8 cellular contexts compared by ENCODE assay signal in the genomic region with DNA sequence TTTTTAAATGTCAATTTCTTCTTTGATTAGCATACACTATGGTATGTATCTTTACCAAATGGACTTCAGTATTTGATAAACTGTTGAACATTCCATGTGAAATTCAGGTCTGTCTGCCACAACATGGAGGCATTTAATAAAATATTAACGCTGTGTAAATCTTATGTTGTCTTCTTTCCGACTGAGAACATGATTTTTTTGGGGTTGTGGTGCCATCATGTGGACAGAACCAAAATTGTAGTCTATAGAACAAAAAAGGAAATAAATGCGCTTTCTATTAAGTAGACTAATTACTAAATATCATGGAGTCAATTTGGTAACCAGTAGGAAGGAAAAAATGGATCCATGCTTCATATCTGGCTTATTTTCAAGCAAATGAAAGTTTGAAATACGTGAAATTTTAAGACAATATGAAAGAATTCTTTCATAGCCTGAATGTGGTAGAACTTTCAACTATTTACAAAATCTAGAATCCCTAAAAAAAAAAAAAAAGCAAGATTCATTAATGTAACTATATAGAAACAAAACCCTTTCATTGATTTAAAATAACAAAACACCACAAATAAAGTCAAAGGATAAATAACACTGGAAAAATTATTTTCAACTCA. TPM values are rescaled to one million over a fixed set of nuclear protein-coding genes. Genes with fewer than 3 reads are reported as not detected.
DNase-seq lines count a peak whose midpoint lies in the region; ATAC-seq and TF ChIP-seq lines count a peak whose summit lies in the region.

No MANE protein-coding gene starts in this region.

- no peaks in the 10 kb centered on the region for H3K27me3 ChIP-seq in Panc1 (ENCODE audit: control insufficient read depth, insufficient read depth, low read length)
- no peaks in the 10 kb centered on the region for H3K27me3 ChIP-seq in breast epithelium
- no peaks in the 10 kb centered on the region for H3K27me3 ChIP-seq in liver (ENCODE audit: control insufficient read depth in 4 of 4, insufficient read depth in 4 of 4, low read length in 3 of 4)
- H3K27me3 ChIP-seq in transverse colon: no peaks in the 10 kb centered on the region

- H3K27me3 Mint-ChIP-seq in activated T-helper 2 cell treated with anti-CD3 and anti-CD28 coated beads, Interferon-gamma antibody, Interleukin-2, Interleukin-4, amounts not matched to agents 10 μg/mL and 5 μg/mL and 100 μg/mL, durations not matched to agents 14 hours and 24 hours and 36 hours (ENCODE audit: low read depth): peaks cover 18% of the 10 kb centered on the region

- H3K9ac ChIP-seq in liver (ENCODE audit: low read depth in 1 of 2, low read length in 2 of 2): peak overlapping the region in 1 of 2 donors; percentile 70

- ATAC-seq in Panc1: no peak
- no peak for ATAC-seq in GM21447 (IDR thresholded peaks at IDR 0.05; ENCODE audit: unreplicated experiment)

- H3K9me3 Mint-ChIP-seq in activated T-helper 2 cell treated with anti-CD3 and anti-CD28 coated beads, Interferon-gamma antibody, Interleukin-2, Interleukin-4, amounts not matched to agents 10 μg/mL and 5 μg/mL and 100 μg/mL, durations not matched to agents 14 hours and 24 hours and 36 hours: no peaks in the 10 kb centered on the region

- intact Hi-C loops in Panc1 (cut with micrococcal nuclease; ENCODE audit: unreplicated experiment): no loop called here
- intact Hi-C loops in breast epithelium (cut with DNase I; ENCODE audit: low total_unique reads): loop anchor here (5.0 kb wide), 2 partner anchors 575 to 680 kb away; no protein-coding TSS in a partner anchor
- intact Hi-C loops in transverse colon (cut with DNase I; ENCODE audit: low total_unique reads): loop anchor here (5.0 kb wide), 1 partner anchor 685 kb away; no protein-coding TSS in a partner anchor
- intact Hi-C loops in activated T-helper 2 cell treated with anti-CD3 and anti-CD28 coated beads, Interferon-gamma antibody, Interleukin-2, Interleukin-4, amounts not matched to agents 10 μg/mL and 5 μg/mL and 100 μg/mL, durations not matched to agents 14 hours and 24 hours and 36 hours (cut with micrococcal nuclease): loop anchor here (5.0 kb wide), 2 partner anchors 575 to 1290 kb away; a partner anchor contains a TSS

- TF ChIP-seq RAD21 in liver (IDR thresholded peaks at IDR 0.05): peak; percentile 88 to 91

- in situ Hi-C loops in Panc1 (cut with HindIII; ENCODE audit: low pct_unique_long_range_greater_than_20kb, low sequenced_read_pairs) (loop anchor here (25.0 kb wide), 1 partner anchor 975 kb away; a partner anchor contains a TSS), transverse colon (cut with MboI; ENCODE audit: low pct_ligation_motif_present in 1 of 4, low pct_unique_long_range_greater_than_20kb in 1 of 4, low sequenced_read_pairs in 3 of 4) (loop anchor here (10.0 to 25.0 kb wide), 6 partner anchors 575 to 1168 kb away; no protein-coding TSS in a partner anchor)

- no peaks in the 10 kb centered on the region for H3K36me3 Mint-ChIP-seq in activated T-helper 2 cell treated with anti-CD3 and anti-CD28 coated beads, Interferon-gamma antibody, Interleukin-2, Interleukin-4, amounts not matched to agents 10 μg/mL and 5 μg/mL and 100 μg/mL, durations not matched to agents 14 hours and 24 hours and 36 hours (ENCODE audit: low read depth)

- H3K36me3 ChIP-seq in Panc1 (ENCODE audit: control insufficient read depth, insufficient read depth, low read length) (peaks cover 12% of the 10 kb centered on the region), breast epithelium (no peaks in the 10 kb centered on the region), liver (ENCODE audit: control insufficient read depth in 4 of 4, insufficient read depth in 3 of 4, low read depth in 1 of 4, low read length in 3 of 4) (peaks cover 0 to 1% (median under 1%) of the 10 kb centered on the region in 4 donors), transverse colon (no peaks in the 10 kb centered on the region)

- peak; percentile 16 for TF ChIP-seq CTCF in GM20000 (IDR thresholded peaks at IDR 0.05; ENCODE audit: extremely low read depth, missing control alignments)
- peak; percentile 59; the same call in 1 of the 2 replicates for TF ChIP-seq CTCF in Panc1 (IDR thresholded peaks at IDR 0.05)
- TF ChIP-seq CTCF in breast epithelium (IDR thresholded peaks at IDR 0.05): peak; percentile 72 to 84 (median 77)
- TF ChIP-seq CTCF in liver (IDR thresholded peaks at IDR 0.05; ENCODE audit: low read depth, low read length, missing input control): peak; percentile 78
- peak; percentile 54 to 80 (median 61) for TF ChIP-seq CTCF in transverse colon (IDR thresholded peaks at IDR 0.05)

- peak; percentile 41 for DNase-seq in COR-L47 (lab: John Stamatoyannopoulos, UW)
- DNase-seq in GM20000 (ENCODE audit: low spot score): peak; percentile 46
- peak; percentile 48 for DNase-seq in Panc1 (ENCODE audit: low read depth, low spot score)
- DNase-seq in breast epithelium (ENCODE audit: low spot score in 2 of 2): no peak
- peak; percentile 32 for DNase-seq in transverse colon
- DNase-seq in activated T-helper 2 cell treated with anti-CD3 and anti-CD28 coated beads, Interferon-gamma antibody, Interleukin-2, Interleukin-4, amounts not matched to agents 10 μg/mL and 5 μg/mL and 100 μg/mL, durations not matched to agents 14 hours and 24 hours and 36 hours (ENCODE audit: low spot score): no peak

- H3K4me1 ChIP-seq in Panc1 (ENCODE audit: control insufficient read depth, insufficient read depth, low read length): peaks cover 16% of the 10 kb centered on the region
- no peaks in the 10 kb centered on the region for H3K4me1 ChIP-seq in breast epithelium
- peaks cover 0 to 17% (median 12%) of the 10 kb centered on the region in 4 donors for H3K4me1 ChIP-seq in liver (ENCODE audit: control insufficient read depth in 4 of 4, insufficient read depth in 4 of 4, low read length in 3 of 4)
- H3K4me1 ChIP-seq in transverse colon: peaks cover 0 to 21% (median 9%) of the 10 kb centered on the region in 4 donors

- TF ChIP-seq POLR2A in breast epithelium (IDR thresholded peaks at IDR 0.05) (no peak), transverse colon (IDR thresholded peaks at IDR 0.05) (no peak)

- no TSS peak for BruUV-seq in Panc1 (replicated peaks; lab: Mats Ljungman, UMichigan)

- peaks cover 26% of the 10 kb centered on the region for H3K4me1 Mint-ChIP-seq in activated T-helper 2 cell treated with anti-CD3 and anti-CD28 coated beads, Interferon-gamma antibody, Interleukin-2, Interleukin-4, amounts not matched to agents 10 μg/mL and 5 μg/mL and 100 μg/mL, durations not matched to agents 14 hours and 24 hours and 36 hours (ENCODE audit: low read depth)

- H3K9me3 ChIP-seq in Panc1 (ENCODE audit: control insufficient read depth, insufficient read depth, low read depth, low read length) (no peaks in the 10 kb centered on the region), breast epithelium (no peaks in the 10 kb centered on the region), liver (ENCODE audit: control insufficient read depth in 4 of 4, low read length in 3 of 4) (no peaks in the 10 kb centered on the region), transverse colon (no peaks in the 10 kb centered on the region)

- POLR2A ChIA-PET in Panc1 (lab: Charles Lee): interaction anchor here (0.6 to 0.7 kb wide), 2 partner anchors 570 to 572 kb away, joined by 3 to 5 read pairs; no protein-coding TSS in a partner anchor

- 5% methylated on average over 4 of the region's 4 CpGs for WGBS in liver
- WGBS in transverse colon (ENCODE audit: low coverage in 1 of 2), 2 donors: 6 to 11% methylated on average over 4 of the region's 4 CpGs

- no peak for TF ChIP-seq EP300 in transverse colon (IDR thresholded peaks at IDR 0.05; ENCODE audit: low read depth)

- no peak overlapping the region for H3K4me3 Mint-ChIP-seq in activated T-helper 2 cell treated with anti-CD3 and anti-CD28 coated beads, Interferon-gamma antibody, Interleukin-2, Interleukin-4, amounts not matched to agents 10 μg/mL and 5 μg/mL and 100 μg/mL, durations not matched to agents 14 hours and 24 hours and 36 hours (ENCODE audit: low read depth)

- H3K27ac Mint-ChIP-seq in activated T-helper 2 cell treated with anti-CD3 and anti-CD28 coated beads, Interferon-gamma antibody, Interleukin-2, Interleukin-4, amounts not matched to agents 10 μg/mL and 5 μg/mL and 100 μg/mL, durations not matched to agents 14 hours and 24 hours and 36 hours: no peak overlapping the region

- H3K27ac ChIP-seq in Panc1 (ENCODE audit: low read length): peak overlapping the region; percentile 97; the same call in 1 of the 2 replicates
- H3K27ac ChIP-seq in breast epithelium: peak overlapping the region; percentile 41 to 99
- H3K27ac ChIP-seq in liver (ENCODE audit: low read depth in 1 of 2, low read length in 2 of 2): peak overlapping the region; percentile 87 to 99
- peak overlapping the region; percentile 93 to 97 (median 96) for H3K27ac ChIP-seq in transverse colon

- H3K4me3 ChIP-seq in Panc1 (ENCODE audit: low read depth in 2 of 2, low read length in 2 of 2): no peak overlapping the region
- H3K4me3 ChIP-seq in breast epithelium: no peak overlapping the region
- H3K4me3 ChIP-seq in liver (ENCODE audit: low read depth in 1 of 3, low read length in 3 of 3): no peak overlapping the region
- no peak overlapping the region for H3K4me3 ChIP-seq in transverse colon

- CTCF ChIA-PET in Panc1 (lab: Charles Lee): interaction anchor here (0.7 kb wide), 1 partner anchor 625 kb away, joined by 4 read pairs; no protein-coding TSS in a partner anchor

TF ChIP-seq in liver, 16 proteins besides CTCF, POLR2A, EP300 and RAD21 (continues in another document):
- TF ChIP-seq, protein P1, sequence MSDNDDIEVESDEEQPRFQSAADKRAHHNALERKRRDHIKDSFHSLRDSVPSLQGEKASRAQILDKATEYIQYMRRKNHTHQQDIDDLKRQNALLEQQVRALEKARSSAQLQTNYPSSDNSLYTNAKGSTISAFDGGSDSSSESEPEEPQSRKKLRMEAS (IDR thresholded peaks at IDR 0.05): no peak
- TF ChIP-seq YY1 (IDR thresholded peaks at IDR 0.05): peak; percentile 86

RNA-seq across cellular contexts. Expression of a gene that starts 2.8 kb away (rescaled TPM):
- total RNA-seq in Panc1 (2021; ENCODE audit: unreplicated experiment) (258 TPM), breast epithelium (100 to 1,000 TPM in 2 of 3 donors, 10 to 100 TPM in 1; 29.0 to 384 (median 177) TPM), liver (10 to 100 TPM; 34.9 to 39.5 TPM), transverse colon (10 to 100 TPM in 3 of 4 donors, 1 to 10 TPM in 1; 6.0 to 78.6 (median 40.6) TPM)
- polyA plus RNA-seq in Panc1 (2012; ENCODE audit: insufficient read length): 326 TPM
- 1 to 10 TPM; 5.9 to 9.7 TPM for polyA plus RNA-seq in liver
- total RNA-seq in activated T-helper 2 cell treated with anti-CD3 and anti-CD28 coated beads, Interferon-gamma antibody, Interleukin-2, Interleukin-4, amounts not matched to agents 10 μg/mL and 5 μg/mL and 100 μg/mL, durations not matched to agents 14 hours and 24 hours and 36 hours: 18.2 and 20.1 TPM in 2 replicates

RNA-seq across cellular contexts. Expression of a gene that starts 28.5 kb away (rescaled TPM):
- not detected for total RNA-seq in Panc1 (2021; ENCODE audit: unreplicated experiment)
- polyA plus RNA-seq in Panc1 (2012; ENCODE audit: insufficient read length): not detected
- 1 to 10 TPM; 1.2 to 3.8 (median 1.3) TPM for total RNA-seq in breast epithelium
- 1 to 10 TPM; 1.4 to 2.5 TPM for total RNA-seq in liver
- polyA plus RNA-seq in liver: under 1 TPM; 0.17 to 0.46 TPM
- 1 to 10 TPM in 1 of 4 donors, not detected in 3; 3.8 TPM for total RNA-seq in transverse colon
- not detected in 2 replicates for total RNA-seq in activated T-helper 2 cell treated with anti-CD3 and anti-CD28 coated beads, Interferon-gamma antibody, Interleukin-2, Interleukin-4, amounts not matched to agents 10 μg/mL and 5 μg/mL and 100 μg/mL, durations not matched to agents 14 hours and 24 hours and 36 hours

Comparison
In these comparisons a context has a peak if more than half of its experiments do, and no peak if none do; other contexts are left out.
1. DNase-seq: peak in COR-L47 (single experiment), GM20000 (single experiment), Panc1 (single experiment) and transverse colon (single experiment); none in breast epithelium (0 of 2) and activated T-helper 2 cell treated with anti-CD3 and anti-CD28 coated beads, Interferon-gamma antibody, Interleukin-2, Interleukin-4, amounts not matched to agents 10 μg/mL and 5 μg/mL and 100 μg/mL, durations not matched to agents 14 hours and 24 hours and 36 hours (single experiment).
2. CTCF ChIP-seq: peak in every context shown above with its lines; median percentile 78 in liver; 77 in breast epithelium; 61 in transverse colon; 59 in Panc1; 16 in GM20000.
3. Peak in every context shown above with its lines, with median percentiles within 50 percentile points of each other: H3K27ac ChIP-seq.